In genomic region chr16:11665071-11665491, GRCh38 we compare ENCODE assay signal across 1 cellular context.
TF ChIP-seq lines count a peak whose summit lies in the region.

No MANE protein-coding gene starts in this region.

TF ChIP-seq in WTC11, 78 proteins besides CTCF, POLR2A, EP300 and RAD21 (continued from another document and continues in another):
- TF ChIP-seq, protein P1, sequence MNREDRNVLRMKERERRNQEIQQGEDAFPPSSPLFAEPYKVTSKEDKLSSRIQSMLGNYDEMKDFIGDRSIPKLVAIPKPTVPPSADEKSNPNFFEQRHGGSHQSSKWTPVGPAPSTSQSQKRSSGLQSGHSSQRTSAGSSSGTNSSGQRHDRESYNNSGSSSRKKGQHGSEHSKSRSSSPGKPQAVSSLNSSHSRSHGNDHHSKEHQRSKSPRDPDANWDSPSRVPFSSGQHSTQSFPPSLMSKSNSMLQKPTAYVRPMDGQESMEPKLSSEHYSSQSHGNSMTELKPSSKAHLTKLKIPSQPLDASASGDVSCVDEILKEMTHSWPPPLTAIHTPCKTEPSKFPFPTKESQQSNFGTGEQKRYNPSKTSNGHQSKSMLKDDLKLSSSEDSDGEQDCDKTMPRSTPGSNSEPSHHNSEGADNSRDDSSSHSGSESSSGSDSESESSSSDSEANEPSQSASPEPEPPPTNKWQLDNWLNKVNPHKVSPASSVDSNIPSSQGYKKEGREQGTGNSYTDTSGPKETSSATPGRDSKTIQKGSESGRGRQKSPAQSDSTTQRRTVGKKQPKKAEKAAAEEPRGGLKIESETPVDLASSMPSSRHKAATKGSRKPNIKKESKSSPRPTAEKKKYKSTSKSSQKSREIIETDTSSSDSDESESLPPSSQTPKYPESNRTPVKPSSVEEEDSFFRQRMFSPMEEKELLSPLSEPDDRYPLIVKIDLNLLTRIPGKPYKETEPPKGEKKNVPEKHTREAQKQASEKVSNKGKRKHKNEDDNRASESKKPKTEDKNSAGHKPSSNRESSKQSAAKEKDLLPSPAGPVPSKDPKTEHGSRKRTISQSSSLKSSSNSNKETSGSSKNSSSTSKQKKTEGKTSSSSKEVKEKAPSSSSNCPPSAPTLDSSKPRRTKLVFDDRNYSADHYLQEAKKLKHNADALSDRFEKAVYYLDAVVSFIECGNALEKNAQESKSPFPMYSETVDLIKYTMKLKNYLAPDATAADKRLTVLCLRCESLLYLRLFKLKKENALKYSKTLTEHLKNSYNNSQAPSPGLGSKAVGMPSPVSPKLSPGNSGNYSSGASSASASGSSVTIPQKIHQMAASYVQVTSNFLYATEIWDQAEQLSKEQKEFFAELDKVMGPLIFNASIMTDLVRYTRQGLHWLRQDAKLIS (CRISPR knock-in tag; IDR thresholded peaks at IDR 0.05; ENCODE audit: borderline replicate concordance): no peak
- TF ChIP-seq E2F1 (CRISPR knock-in tag; IDR thresholded peaks at IDR 0.05) (no peak), USF1 (CRISPR knock-in tag; IDR thresholded peaks at IDR 0.05) (no peak), GRHL2 (CRISPR knock-in tag; IDR thresholded peaks at IDR 0.05; ENCODE audit: insufficient replicate concordance, severe bottlenecking) (no peak), SP1 (CRISPR knock-in tag; conservative IDR thresholded peaks at IDR 0.05) (no peak), NR2C2 (CRISPR knock-in tag; IDR thresholded peaks at IDR 0.05) (no peak), ZNF219 (CRISPR knock-in tag; IDR thresholded peaks at IDR 0.05; ENCODE audit: borderline replicate concordance) (no peak), CREB1 (CRISPR knock-in tag; IDR thresholded peaks at IDR 0.05) (no peak), CREM (CRISPR knock-in tag; IDR thresholded peaks at IDR 0.05) (no peak), ATF2 (CRISPR knock-in tag; IDR thresholded peaks at IDR 0.05; ENCODE audit: borderline replicate concordance, low read depth) (no peak), MYBL2 (CRISPR knock-in tag; IDR thresholded peaks at IDR 0.05) (no peak), KAT7 (CRISPR knock-in tag; IDR thresholded peaks at IDR 0.05; ENCODE audit: borderline replicate concordance) (no peak), ERG (CRISPR knock-in tag; IDR thresholded peaks at IDR 0.05) (no peak), AR (CRISPR knock-in tag; IDR thresholded peaks at IDR 0.05) (no peak), NFYB (CRISPR knock-in tag; conservative IDR thresholded peaks at IDR 0.05; ENCODE audit: low read depth) (no peak), ZNF317 (CRISPR knock-in tag; IDR thresholded peaks at IDR 0.05; ENCODE audit: borderline replicate concordance, low read depth) (no peak), NFE2L1 (CRISPR knock-in tag; IDR thresholded peaks at IDR 0.05) (no peak), TEAD1 (CRISPR knock-in tag; IDR thresholded peaks at IDR 0.05) (peak; percentile 51; the same call in 1 of the 2 replicates), CDX4 (CRISPR knock-in tag; IDR thresholded peaks at IDR 0.05; ENCODE audit: borderline replicate concordance) (no peak), GABPB1 (CRISPR knock-in tag; IDR thresholded peaks at IDR 0.05) (no peak), ZNF121 (CRISPR knock-in tag; IDR thresholded peaks at IDR 0.05) (peak; percentile 99), ATF6 (CRISPR knock-in tag; IDR thresholded peaks at IDR 0.05) (no peak), MLX (CRISPR knock-in tag; IDR thresholded peaks at IDR 0.05) (no peak), TEAD4 (CRISPR knock-in tag; IDR thresholded peaks at IDR 0.05) (no peak), ZNF396 (CRISPR knock-in tag; IDR thresholded peaks at IDR 0.05; ENCODE audit: borderline replicate concordance) (no peak), SMAD4 (CRISPR knock-in tag; IDR thresholded peaks at IDR 0.05) (no peak), SMAD3 (CRISPR knock-in tag; IDR thresholded peaks at IDR 0.05; ENCODE audit: borderline replicate concordance) (no peak), PRRX2 (CRISPR knock-in tag; IDR thresholded peaks at IDR 0.05) (no peak), TP53 (CRISPR knock-in tag; IDR thresholded peaks at IDR 0.05) (no peak), NR1H2 (CRISPR knock-in tag; IDR thresholded peaks at IDR 0.05) (no peak), FOXK1 (CRISPR knock-in tag; IDR thresholded peaks at IDR 0.05) (no peak)
- TF ChIP-seq, protein P2, sequence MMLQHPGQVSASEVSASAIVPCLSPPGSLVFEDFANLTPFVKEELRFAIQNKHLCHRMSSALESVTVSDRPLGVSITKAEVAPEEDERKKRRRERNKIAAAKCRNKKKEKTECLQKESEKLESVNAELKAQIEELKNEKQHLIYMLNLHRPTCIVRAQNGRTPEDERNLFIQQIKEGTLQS (CRISPR knock-in tag; conservative IDR thresholded peaks at IDR 0.05): no peak
- TF ChIP-seq, protein P3, sequence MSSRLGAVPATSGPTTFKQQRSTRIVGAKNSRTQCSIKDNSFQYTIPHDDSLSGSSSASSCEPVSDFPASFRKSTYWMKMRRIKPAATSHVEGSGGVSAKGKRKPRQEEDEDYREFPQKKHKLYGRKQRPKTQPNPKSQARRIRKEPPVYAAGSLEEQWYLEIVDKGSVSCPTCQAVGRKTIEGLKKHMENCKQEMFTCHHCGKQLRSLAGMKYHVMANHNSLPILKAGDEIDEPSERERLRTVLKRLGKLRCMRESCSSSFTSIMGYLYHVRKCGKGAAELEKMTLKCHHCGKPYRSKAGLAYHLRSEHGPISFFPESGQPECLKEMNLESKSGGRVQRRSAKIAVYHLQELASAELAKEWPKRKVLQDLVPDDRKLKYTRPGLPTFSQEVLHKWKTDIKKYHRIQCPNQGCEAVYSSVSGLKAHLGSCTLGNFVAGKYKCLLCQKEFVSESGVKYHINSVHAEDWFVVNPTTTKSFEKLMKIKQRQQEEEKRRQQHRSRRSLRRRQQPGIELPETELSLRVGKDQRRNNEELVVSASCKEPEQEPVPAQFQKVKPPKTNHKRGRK (CRISPR knock-in tag; IDR thresholded peaks at IDR 0.05; ENCODE audit: borderline replicate concordance): no peak
- TF ChIP-seq, protein P4, sequence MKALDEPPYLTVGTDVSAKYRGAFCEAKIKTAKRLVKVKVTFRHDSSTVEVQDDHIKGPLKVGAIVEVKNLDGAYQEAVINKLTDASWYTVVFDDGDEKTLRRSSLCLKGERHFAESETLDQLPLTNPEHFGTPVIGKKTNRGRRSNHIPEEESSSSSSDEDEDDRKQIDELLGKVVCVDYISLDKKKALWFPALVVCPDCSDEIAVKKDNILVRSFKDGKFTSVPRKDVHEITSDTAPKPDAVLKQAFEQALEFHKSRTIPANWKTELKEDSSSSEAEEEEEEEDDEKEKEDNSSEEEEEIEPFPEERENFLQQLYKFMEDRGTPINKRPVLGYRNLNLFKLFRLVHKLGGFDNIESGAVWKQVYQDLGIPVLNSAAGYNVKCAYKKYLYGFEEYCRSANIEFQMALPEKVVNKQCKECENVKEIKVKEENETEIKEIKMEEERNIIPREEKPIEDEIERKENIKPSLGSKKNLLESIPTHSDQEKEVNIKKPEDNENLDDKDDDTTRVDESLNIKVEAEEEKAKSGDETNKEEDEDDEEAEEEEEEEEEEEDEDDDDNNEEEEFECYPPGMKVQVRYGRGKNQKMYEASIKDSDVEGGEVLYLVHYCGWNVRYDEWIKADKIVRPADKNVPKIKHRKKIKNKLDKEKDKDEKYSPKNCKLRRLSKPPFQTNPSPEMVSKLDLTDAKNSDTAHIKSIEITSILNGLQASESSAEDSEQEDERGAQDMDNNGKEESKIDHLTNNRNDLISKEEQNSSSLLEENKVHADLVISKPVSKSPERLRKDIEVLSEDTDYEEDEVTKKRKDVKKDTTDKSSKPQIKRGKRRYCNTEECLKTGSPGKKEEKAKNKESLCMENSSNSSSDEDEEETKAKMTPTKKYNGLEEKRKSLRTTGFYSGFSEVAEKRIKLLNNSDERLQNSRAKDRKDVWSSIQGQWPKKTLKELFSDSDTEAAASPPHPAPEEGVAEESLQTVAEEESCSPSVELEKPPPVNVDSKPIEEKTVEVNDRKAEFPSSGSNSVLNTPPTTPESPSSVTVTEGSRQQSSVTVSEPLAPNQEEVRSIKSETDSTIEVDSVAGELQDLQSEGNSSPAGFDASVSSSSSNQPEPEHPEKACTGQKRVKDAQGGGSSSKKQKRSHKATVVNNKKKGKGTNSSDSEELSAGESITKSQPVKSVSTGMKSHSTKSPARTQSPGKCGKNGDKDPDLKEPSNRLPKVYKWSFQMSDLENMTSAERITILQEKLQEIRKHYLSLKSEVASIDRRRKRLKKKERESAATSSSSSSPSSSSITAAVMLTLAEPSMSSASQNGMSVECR (CRISPR knock-in tag; IDR thresholded peaks at IDR 0.05; ENCODE audit: borderline replicate concordance): 0 out of 2 replicates have a peak, but pooled peaks have one; percentile 53
